ENCODE assay signal across 11 cellular contexts in genomic region chr13:43877788-43878187, GRCh38. TPM values are rescaled to one million over a fixed set of nuclear protein-coding genes. Genes with fewer than 3 reads are reported as not detected.
DNase-seq lines count a peak whose midpoint lies in the region; ATAC-seq and TF ChIP-seq lines count a peak whose summit lies in the region.
"Had no signal": no experiment of that assay in that cellular context is flagged by ENCODE, and none has a peak within 500 bp of the region (broad histone marks: within the 10 kb centered on the region; RNA-seq: fewer than 3 reads in every experiment).

No MANE protein-coding gene starts in this region.

- TF ChIP-seq CTCF in epithelial cell of esophagus (IDR thresholded peaks at IDR 0.05; ENCODE audit: insufficient read depth, low read depth, low read length, missing control alignments) (no peak), lower leg skin (IDR thresholded peaks at IDR 0.05) (no peak)

- peaks cover 0 to 2% of the 10 kb centered on the region in 2 donors for H3K36me3 Mint-ChIP-seq in activated T-cell treated with anti-CD3 and anti-CD28 coated beads, Interleukin-2, amount 50 U/mL, for 72 hours (ENCODE audit: insufficient read depth in 2 of 2)
- H3K36me3 Mint-ChIP-seq in activated T-cell treated with anti-CD3 and anti-CD28 coated beads, Interleukin-2, amount 50 U/mL, for 4 hours (ENCODE audit: insufficient read depth): no peaks in the 10 kb centered on the region

- H3K4me1 Mint-ChIP-seq in activated T-cell treated with anti-CD3 and anti-CD28 coated beads, Interleukin-2, amount 50 U/mL, for 72 hours (ENCODE audit: low read depth): peaks cover 22% of the 10 kb centered on the region
- peaks cover 27% of the 10 kb centered on the region for H3K4me1 Mint-ChIP-seq in activated T-cell treated with anti-CD3 and anti-CD28 coated beads, Interleukin-2, amount 50 U/mL, for 4 hours (ENCODE audit: low read depth)

- no peak overlapping the region for H3K27ac Mint-ChIP-seq in activated T-cell treated with anti-CD3 and anti-CD28 coated beads, Interleukin-2, amount 50 U/mL, for 72 hours

- DNase-seq in activated T-cell treated with anti-CD3 and anti-CD28 coated beads, Interleukin-2, amount 50 U/mL, for 72 hours: no peak
- DNase-seq in activated T-cell treated with anti-CD3 and anti-CD28 coated beads, Interleukin-2, amount 50 U/mL, for 4 hours: no peak
- DNase-seq in NAMALWA (ENCODE audit: low spot score) (peak; percentile 46), epithelial cell of esophagus (ENCODE audit: low read depth) (peak; percentile 14), superior temporal gyrus (ENCODE audit: extremely low spot score) (peak; percentile 53), kidney tubule cell (ENCODE audit: low spot score) (no peak), lower leg skin (ENCODE audit: low spot score in 2 of 2) (no peak), DMS153 treated with DMSO at 0.1 percent for 48 hours (lab: John Stamatoyannopoulos, UW; ENCODE audit: unreplicated experiment) (no peak)
- DNase-seq: activated CD4-positive, alpha-beta T cell treated with anti-CD3 and anti-CD28 coated beads, Interleukin-2, amount 10 ng/mL, durations not matched to agents 7 days and 5 days; adrenal gland; SHP77 treated with DMSO at 0.1 percent for 48 hours had no signal

- H3K27me3 Mint-ChIP-seq in activated T-cell treated with anti-CD3 and anti-CD28 coated beads, Interleukin-2, amount 50 U/mL, for 72 hours (ENCODE audit: low read depth): peaks cover 14% of the 10 kb centered on the region
- peaks cover 5% of the 10 kb centered on the region for H3K27me3 Mint-ChIP-seq in activated T-cell treated with anti-CD3 and anti-CD28 coated beads, Interleukin-2, amount 50 U/mL, for 4 hours (ENCODE audit: low read depth)

- no peak for TF ChIP-seq POLR2A in lower leg skin (IDR thresholded peaks at IDR 0.05)

- H3K9me3 Mint-ChIP-seq in activated T-cell treated with anti-CD3 and anti-CD28 coated beads, Interleukin-2, amount 50 U/mL, for 72 hours: no peaks in the 10 kb centered on the region
- no peaks in the 10 kb centered on the region for H3K9me3 Mint-ChIP-seq in activated T-cell treated with anti-CD3 and anti-CD28 coated beads, Interleukin-2, amount 50 U/mL, for 4 hours
- H3K9me3 Mint-ChIP-seq: activated CD4-positive, alpha-beta T cell treated with anti-CD3 and anti-CD28 coated beads, Interleukin-2, amount 10 ng/mL, durations not matched to agents 7 days and 5 days had no signal

- H3K4me3 ChIP-seq in epithelial cell of esophagus (ENCODE audit: low read length) (no peak overlapping the region), lower leg skin (ENCODE audit: low read depth, poor library complexity, severe bottlenecking) (no peak overlapping the region)

- intact Hi-C loops in lower leg skin (cut with DNase I; ENCODE audit: low total_unique reads): no loop called here

- no peak for ATAC-seq in activated T-cell treated with anti-CD3 and anti-CD28 coated beads, Interleukin-2, amount 50 U/mL, for 72 hours (replicated peaks in 1 of 2)
- ATAC-seq in activated T-cell treated with anti-CD3 and anti-CD28 coated beads, Interleukin-2, amount 50 U/mL, for 4 hours: no peak

- whole genome bisulfite sequencing in lower leg skin, 2 donors: 92% methylated on average over 1 of the region's 1 CpG

- peak overlapping the region; percentile 49 to 92 for H3K4me3 Mint-ChIP-seq in activated T-cell treated with anti-CD3 and anti-CD28 coated beads, Interleukin-2, amount 50 U/mL, for 72 hours
- H3K4me3 Mint-ChIP-seq in activated T-cell treated with anti-CD3 and anti-CD28 coated beads, Interleukin-2, amount 50 U/mL, for 4 hours: no peak overlapping the region

RNA-seq across cellular contexts. Expression of gene CCDC122, which starts 1.8 kb away (rescaled TPM):
- 1 to 10 TPM; 2.5 to 2.8 TPM for total RNA-seq in activated T-cell treated with anti-CD3 and anti-CD28 coated beads, Interleukin-2, amount 50 U/mL, for 72 hours
- 1 to 10 TPM in 1 of 3 donors, under 1 TPM in 2; 0.65 to 1.5 (median 0.95) TPM for total RNA-seq in activated T-cell treated with anti-CD3 and anti-CD28 coated beads, Interleukin-2, amount 50 U/mL, for 4 hours
- 1 to 10 TPM; 1.3 to 5.1 (median 2.1) TPM for total RNA-seq in lower leg skin

RNA-seq across cellular contexts. Expression of gene LACC1, which starts 1.9 kb away (rescaled TPM):
- 1 to 10 TPM; 3.3 to 4.3 TPM for total RNA-seq in activated T-cell treated with anti-CD3 and anti-CD28 coated beads, Interleukin-2, amount 50 U/mL, for 72 hours
- total RNA-seq in activated T-cell treated with anti-CD3 and anti-CD28 coated beads, Interleukin-2, amount 50 U/mL, for 4 hours: 1 to 10 TPM; 2.1 to 4.2 (median 4.1) TPM
- 1 to 10 TPM; 2.7 to 6.8 (median 4.3) TPM for total RNA-seq in lower leg skin

Comparison
In these comparisons a context has a peak if more than half of its experiments do, and no peak if none do; other contexts are left out.
1. DNase-seq: peak in NAMALWA (single experiment), epithelial cell of esophagus (single experiment) and superior temporal gyrus (single experiment); none in activated T-cell treated with anti-CD3 and anti-CD28 coated beads, Interleukin-2, amount 50 U/mL, for 72 hours (0 of 2), activated T-cell treated with anti-CD3 and anti-CD28 coated beads, Interleukin-2, amount 50 U/mL, for 4 hours (single experiment), kidney tubule cell (single experiment), lower leg skin (0 of 2) and DMS153 treated with DMSO at 0.1 percent for 48 hours (single experiment).